ENCODE assay signal across 12 cellular contexts in the genomic region with DNA sequence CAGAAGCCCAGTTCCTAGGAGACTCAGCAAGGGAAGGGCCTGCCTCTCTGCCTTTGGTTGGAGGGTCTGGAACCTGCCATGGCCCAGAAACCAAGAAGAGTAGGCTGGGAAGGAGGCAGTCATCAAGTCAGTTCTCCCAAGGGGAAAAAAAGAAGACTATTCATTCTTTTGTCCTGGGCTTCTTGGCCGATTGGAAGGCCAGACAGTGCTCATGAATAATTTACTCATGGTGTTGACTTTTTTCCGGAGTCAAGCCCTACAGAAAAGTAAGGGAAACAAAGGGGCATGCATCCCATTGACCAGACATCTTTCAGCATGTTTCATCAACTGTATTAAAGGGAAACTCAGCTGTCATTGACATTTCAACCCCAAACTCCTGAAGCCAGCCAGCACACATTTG.
A peak's percentile ranks its signal among the peaks of the same experiment; 100 is the strongest.
DNase-seq lines count a peak whose midpoint lies in the region; ATAC-seq and TF ChIP-seq lines count a peak whose summit lies in the region.
"Had no signal": no experiment of that assay in that cellular context is flagged by ENCODE, and none has a peak within 500 bp of the region (broad histone marks: within the 10 kb centered on the region; RNA-seq: fewer than 3 reads in every experiment).

No MANE protein-coding gene starts in this region.

- no peak overlapping the region for H3K18ac ChIP-seq in H9 (ENCODE audit: insufficient read length, low read depth, low read length)

- no peak overlapping the region for H2AK5ac ChIP-seq in H9 (ENCODE audit: insufficient read length, low read length)

- no peak overlapping the region for H3K4ac ChIP-seq in H9 (ENCODE audit: low read depth, low read length)

- no peak overlapping the region for H2BK120ac ChIP-seq in H9 (ENCODE audit: low read depth, low read length, poor library complexity, severe bottlenecking)

- H3K4me1 ChIP-seq in H9 (ENCODE audit: insufficient read depth, low read length) (peaks cover 2% of the 10 kb centered on the region; the same call in 1 of the 2 replicates), skeletal muscle tissue (ENCODE audit: control insufficient read depth in 3 of 3, insufficient read depth in 3 of 3, low read length in 3 of 3) (peaks cover 7 to 23% (median 15%) of the 10 kb centered on the region in 3 donors)

- peak overlapping the region in 1 of 3 experiments; percentile 65; a peak in 3 of 7 replicates for H3K27ac Mint-ChIP-seq in H9
- H3K27ac Mint-ChIP-seq: effector memory CD8-positive, alpha-beta T cell had no signal

- no peak overlapping the region for H2BK15ac ChIP-seq in H9 (ENCODE audit: low read depth, low read length)

- H3K27me3 ChIP-seq in H9 (ENCODE audit: insufficient read depth, low read length) = no peaks in the 10 kb centered on the region
- no peaks in the 10 kb centered on the region for H3K27me3 ChIP-seq in layer of hippocampus (ENCODE audit: control insufficient read depth, insufficient read depth, low read length)
- no peaks in the 10 kb centered on the region for H3K27me3 ChIP-seq in skeletal muscle tissue (ENCODE audit: control insufficient read depth in 3 of 3, insufficient read depth in 3 of 3, low read length in 3 of 3)

- H3K27me3 Mint-ChIP-seq in H9 (ENCODE audit: low read depth) = no peaks in the 10 kb centered on the region
- H3K27me3 Mint-ChIP-seq: effector memory CD8-positive, alpha-beta T cell had no signal

- peaks cover 0 to 6% (median 0%) of the 10 kb centered on the region in 3 donors for H3K36me3 ChIP-seq in skeletal muscle tissue (ENCODE audit: control insufficient read depth in 3 of 3, insufficient read depth in 3 of 3, low read length in 3 of 3)

- no peak overlapping the region for H4K91ac ChIP-seq in H9 (ENCODE audit: insufficient read length, low read depth, low read length)

- no peak overlapping the region for H3K4me2 ChIP-seq in H9 (ENCODE audit: insufficient read depth, insufficient read length, low read length)

- H3K9me3 ChIP-seq in H9 (ENCODE audit: control insufficient read depth, low read depth, low read length) = no peaks in the 10 kb centered on the region
- H3K9me3 ChIP-seq in skeletal muscle tissue (ENCODE audit: control insufficient read depth in 3 of 3, low read length in 3 of 3) = no peaks in the 10 kb centered on the region

- H3K27ac ChIP-seq in H9 (ENCODE audit: insufficient read length, low read depth, low read length) (no peak overlapping the region), VCaP (peak overlapping the region; percentile 87), layer of hippocampus (ENCODE audit: low read depth, low read length) (peak overlapping the region; percentile 42), skeletal muscle tissue (ENCODE audit: low read depth, low read length) (peak overlapping the region; percentile 67)

- no peak overlapping the region for H3K4me3 ChIP-seq in skeletal muscle tissue (ENCODE audit: low read length in 3 of 3)

- no peak overlapping the region for H2BK20ac ChIP-seq in H9 (ENCODE audit: low read depth, low read length, poor library complexity, severe bottlenecking)

- DNase-seq in H9 = no peak
- DNase-seq: effector memory CD8-positive, alpha-beta T cell; NCI-H2171 treated with DMSO at 0.1 percent for 48 hours; stimulated activated CD4-positive, alpha-beta T cell treated with anti-CD3 and anti-CD28 coated beads, Interleukin-4, amount 100 ng/mL, for 1 hour; T-helper 9 cell had no signal

- no peak overlapping the region for H3K9ac ChIP-seq in H9 (ENCODE audit: extremely low read depth, insufficient read length, low read length)
- no peak overlapping the region for H3K9ac ChIP-seq in skeletal muscle tissue (ENCODE audit: low read depth in 1 of 3, low read length in 3 of 3)
- H3K9ac ChIP-seq: parathyroid adenoma had no signal

- H2BK12ac ChIP-seq in H9 (ENCODE audit: insufficient read length, low read depth, low read length) = no peak overlapping the region

- ATAC-seq in GM19467 (IDR thresholded peaks at IDR 0.05; ENCODE audit: unreplicated experiment) (no peak), GM21737 (IDR thresholded peaks at IDR 0.05; ENCODE audit: unreplicated experiment) (no peak), GM19397 (IDR thresholded peaks at IDR 0.05; ENCODE audit: unreplicated experiment) (no peak)
- ATAC-seq: effector memory CD8-positive, alpha-beta T cell had no signal

- H4K5ac ChIP-seq in H9 (ENCODE audit: insufficient read length, low read depth, low read length) = no peak overlapping the region

- H3K23me2 ChIP-seq in H9 (ENCODE audit: insufficient read length, low read depth, low read length, poor library complexity, severe bottlenecking) = no peaks in the 10 kb centered on the region

- H2BK5ac ChIP-seq in H9 (ENCODE audit: insufficient read length, low read length) = no peak overlapping the region

- H3K23ac ChIP-seq in H9 (ENCODE audit: insufficient read length, low read depth, low read length) = no peak overlapping the region

- H3K4me1 Mint-ChIP-seq in H9 = peaks cover 6 to 12% of the 10 kb centered on the region in 2 experiments

- H3K4me3 Mint-ChIP-seq in H9 = no peak overlapping the region
- H3K4me3 Mint-ChIP-seq: effector memory CD8-positive, alpha-beta T cell had no signal

- no peaks in the 10 kb centered on the region for H3K9me3 Mint-ChIP-seq in H9
- H3K9me3 Mint-ChIP-seq: effector memory CD8-positive, alpha-beta T cell had no signal

- 0 out of 2 replicates have a peak overlapping the region, but pooled peaks have one; percentile 43 for H3K14ac ChIP-seq in H9 (ENCODE audit: insufficient read depth, low read length)

- H3K36me3 Mint-ChIP-seq in H9 (ENCODE audit: insufficient read depth in 1 of 3, low read depth in 3 of 3) = no peaks in the 10 kb centered on the region

- H3K56ac ChIP-seq in H9 (ENCODE audit: insufficient read length, low read depth, low read length) = no peak overlapping the region

- H3T11ph ChIP-seq in H9 (ENCODE audit: low read length) = no peak overlapping the region

- H4K20me1 ChIP-seq in H9 (ENCODE audit: control insufficient read depth, insufficient read depth, insufficient read length) = no peaks in the 10 kb centered on the region

- no CpG with 5 or more reads among the region's 2 CpGs for WGBS in H9 (ENCODE audit: extremely low coverage, insufficient read length, low lambda C conversion rate)

- H2AFZ ChIP-seq in H9 (ENCODE audit: low read length) = no peak overlapping the region
- H2AFZ ChIP-seq: parathyroid adenoma had no signal

- no peaks in the 10 kb centered on the region for H3K79me1 ChIP-seq in H9 (ENCODE audit: insufficient read depth, low read depth, low read length, poor library complexity, severe bottlenecking)

- H3K79me2 ChIP-seq in H9 (ENCODE audit: insufficient read depth, low read length) = no peaks in the 10 kb centered on the region
- H3K79me2 ChIP-seq: parathyroid adenoma had no signal

- no peak for TF ChIP-seq CTCF in H9 (conservative IDR thresholded peaks at IDR 0.05)
- TF ChIP-seq CTCF in VCaP (conservative IDR thresholded peaks at IDR 0.05) = no peak

- H4K8ac ChIP-seq in H9 (replicated peaks; ENCODE audit: insufficient read length, low read depth, low read length) = no peak overlapping the region
